ENCODE assay signal across 8 cellular contexts in genomic region chr5:157459715-157460599, GRCh38. TPM values are rescaled to one million over a fixed set of nuclear protein-coding genes. Genes with fewer than 3 reads are reported as not detected.
DNase-seq lines count a peak whose midpoint lies in the region; ATAC-seq and TF ChIP-seq lines count a peak whose summit lies in the region.

NIPAL4 (plus strand) TSS chr5:157460213; CDS start chr5:157460321, 108 bp downstream.

- intact Hi-C loops in A673 (cut with micrococcal nuclease; ENCODE audit: unreplicated experiment): no loop called here
- intact Hi-C loops in left ventricle myocardium superior (cut with micrococcal nuclease): no loop called here

- ATAC-seq in left ventricle myocardium superior (peak; percentile 37), HG03571 (IDR thresholded peaks at IDR 0.05; ENCODE audit: unreplicated experiment) (no peak)

- no peak within 1 kb of the TSS for H3K27ac ChIP-seq in A673 (ENCODE audit: low read depth, low read length, poor library complexity, severe bottlenecking)

- H3K4me1 ChIP-seq in A673 (ENCODE audit: insufficient read depth, low read length, poor library complexity, severe bottlenecking): peaks cover 8% of the 10 kb centered on the region

- H3K27me3 ChIP-seq in A673 (replicated peaks; ENCODE audit: insufficient read depth, low read depth, low read length, poor library complexity): no peaks in the 10 kb centered on the region

- POLR2A ChIA-PET in A673 (lab: Charles Lee; ENCODE audit: low non-redundant PET): no interaction called here

- H3K36me3 ChIP-seq in A673 (ENCODE audit: insufficient read depth, low read length, poor library complexity, severe bottlenecking): no peaks in the 10 kb centered on the region

- no peaks in the 10 kb centered on the region for H3K9me3 ChIP-seq in A673 (ENCODE audit: low read depth, low read length, poor library complexity, severe bottlenecking)

- DNase-seq in A673 (ENCODE audit: low spot score) (no peak), M059J (ENCODE audit: low read depth) (peak; percentile 17), left ventricle myocardium superior (peak; percentile 38), retinal pigment epithelial cell (ENCODE audit: low read depth) (peak; percentile 25), RPMI8226 (no peak), DMS153 (lab: John Stamatoyannopoulos, UW) (no peak)
- peak; percentile 47 for DNase-seq in activated naive CD4-positive, alpha-beta T cell treated with anti-CD3 and anti-CD28 coated beads, Interleukin-2, amount 50 U/mL, for 16 hours

- CTCF ChIA-PET in A673 (lab: Charles Lee): no interaction called here

- BruUV-seq in A673 (replicated peaks; lab: Mats Ljungman, UMichigan): no TSS peak

- TF ChIP-seq CTCF in A673 (conservative IDR thresholded peaks at IDR 0.05; ENCODE audit: low read depth, low read length): no peak
- TF ChIP-seq CTCF in retinal pigment epithelial cell (conservative IDR thresholded peaks at IDR 0.05; ENCODE audit: low read depth, low read length): no peak

- H3K4me3 ChIP-seq in A673 (ENCODE audit: low read depth, low read length, poor library complexity, severe bottlenecking): peak within 1 kb of the TSS; percentile 35
- H3K4me3 ChIP-seq in retinal pigment epithelial cell (ENCODE audit: low read length): peak within 1 kb of the TSS; percentile 62

RNA-seq across cellular contexts. Expression of gene NIPAL4, which starts in this region (rescaled TPM):
- total RNA-seq in A673 (2021) (not detected in 2 replicates), left ventricle myocardium superior (not detected)
- total RNA-seq in M059J (2014; rRNA removed; shearing (Covaris generic)): 0.44 and 1.4 TPM in 2 replicates

Comparison
In these comparisons a context has a peak if more than half of its experiments do, and no peak if none do; other contexts are left out.
1. Peak in DNase-seq and ATAC-seq in left ventricle myocardium superior; RNA of the gene not detected or under 1 TPM.
2. DNase-seq: peak in M059J (single experiment), activated naive CD4-positive, alpha-beta T cell treated with anti-CD3 and anti-CD28 coated beads, Interleukin-2, amount 50 U/mL, for 16 hours (single experiment) and retinal pigment epithelial cell (single experiment); none in A673 (single experiment), RPMI8226 (single experiment) and DMS153 (single experiment).